ENCODE assay signal across 35 cellular contexts in the genomic region with DNA sequence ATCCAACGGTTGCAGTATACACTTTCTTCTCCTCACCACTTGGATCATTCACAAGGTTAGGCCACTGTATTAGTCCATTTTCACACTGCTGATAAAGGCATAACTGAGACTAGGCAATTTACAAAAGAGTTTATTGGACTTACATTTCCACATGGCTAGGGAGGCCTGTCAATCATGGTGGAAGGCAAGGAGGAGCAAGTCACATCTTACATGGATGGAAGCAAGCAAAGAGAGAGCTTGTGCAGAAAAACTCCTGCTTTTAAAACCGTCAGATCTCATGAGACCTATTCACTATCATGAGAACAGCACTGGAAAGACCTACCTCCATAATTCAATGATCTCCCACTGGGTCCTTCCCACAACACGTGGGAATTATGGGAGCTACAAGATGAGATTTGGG.
"Had no signal": no experiment of that assay in that cellular context is flagged by ENCODE, and none has a peak within 500 bp of the region (broad histone marks: within the 10 kb centered on the region; RNA-seq: fewer than 3 reads in every experiment).

No MANE protein-coding gene starts in this region.

- DNase-seq: Karpas-422, Kasumi-1, MG63, MM.1S, MV-4-11, NCI-H1048, NCI-H1092, NCI-H1092 treated with DMSO at 0.1 percent for 48 hours, NCI-H1105, NCI-H1105 treated with DMSO at 0.1 percent for 48 hours, NCI-H1417, NCI-H1417 treated with DMSO at 0.1 percent for 48 hours, NCI-H1436, NCI-H1436 treated with DMSO at 0.1 percent for 48 hours, NCI-H146, NCI-H1694, NCI-H1694 treated with DMSO at 0.1 percent for 48 hours, NCI-H187, NCI-H187 treated with DMSO at 0.1 percent for 48 hours, NCI-H1930, NCI-H2029, NCI-H2029 treated with DMSO at 0.1 percent for 48 hours, NCI-H2081, NCI-H2081 treated with DMSO at 0.1 percent for 48 hours, NCI-H2107, NCI-H2171, NCI-H2171 treated with DMSO at 0.1 percent for 48 hours, NCI-H2227 treated with DMSO at 0.1 percent for 48 hours, NCI-H226, NCI-H345, NCI-H446, NCI-H446 treated with DMSO at 0.1 percent for 48 hours, NCI-H510A, NCI-H510A treated with DMSO at 0.1 percent for 48 hours, NCI-H524 had no signal

- H3K4me3 ChIP-seq: MG63 had no signal

- H3K9me3 ChIP-seq: MG63 had no signal

- H3K27me3 ChIP-seq: MG63 had no signal

- H3K36me3 ChIP-seq: MG63 had no signal
